ENCODE assay signal across 17 cellular contexts in genomic region chr6:1641391-1641790, GRCh38. TPM values are rescaled to one million over a fixed set of nuclear protein-coding genes. Genes with fewer than 3 reads are reported as not detected.
DNase-seq lines count a peak whose midpoint lies in the region; FAIRE-seq and TF ChIP-seq lines count a peak whose summit lies in the region.
"Had no signal": no experiment of that assay in that cellular context is flagged by ENCODE, and none has a peak within 500 bp of the region (broad histone marks: within the 10 kb centered on the region; RNA-seq: fewer than 3 reads in every experiment).

No MANE protein-coding gene starts in this region.

- no peaks in the 10 kb centered on the region for H3K27me3 ChIP-seq in Caco-2 (replicated peaks; ENCODE audit: control insufficient read depth, insufficient read depth, low read length)
- H3K27me3 ChIP-seq in endodermal cell (ENCODE audit: control insufficient read depth, insufficient read depth, low read length, poor library complexity, severe bottlenecking) = no peaks in the 10 kb centered on the region
- H3K27me3 ChIP-seq: cardiac muscle cell, gastrocnemius medialis had no signal

- FAIRE-seq in GM19239 (lab: Jason Lieb, UNC) = no peak

- CTCF ChIA-PET in Caco-2 (lab: Charles Lee) = interaction anchor here (0.6 to 1.5 kb wide), 2 partner anchors 30 to 855 kb away, joined by 3 to 8 read pairs; no protein-coding TSS in a partner anchor

- POLR2A ChIA-PET in Caco-2 (lab: Charles Lee) = interaction anchor here (0.5 to 0.8 kb wide), 2 partner anchors 9 to 30 kb away, joined by 3 to 4 read pairs; no protein-coding TSS in a partner anchor

- peak overlapping the region; percentile 97 for H3K27ac Mint-ChIP-seq in Caco-2 (ENCODE audit: unreplicated experiment)
- no peak overlapping the region for H3K27ac Mint-ChIP-seq in endodermal cell
- no peak overlapping the region for H3K27ac Mint-ChIP-seq in neural crest cell (ENCODE audit: unreplicated experiment)
- H3K27ac Mint-ChIP-seq: activated naive CD4-positive, alpha-beta T cell treated with anti-CD3 and anti-CD28 coated beads, Interleukin-2, amount 50 U/mL, for 72 hours; effector memory CD8-positive, alpha-beta T cell had no signal

- H3K27me3 Mint-ChIP-seq in Caco-2 (ENCODE audit: insufficient read depth, unreplicated experiment) = no peaks in the 10 kb centered on the region
- H3K27me3 Mint-ChIP-seq in endodermal cell (ENCODE audit: insufficient read depth) = peaks cover 3% of the 10 kb centered on the region
- H3K27me3 Mint-ChIP-seq in neural crest cell (ENCODE audit: low read depth) = no peaks in the 10 kb centered on the region
- H3K27me3 Mint-ChIP-seq: effector memory CD8-positive, alpha-beta T cell had no signal

- BruUV-seq in Caco-2 (replicated peaks; lab: Mats Ljungman, UMichigan) = no TSS peak

- no peak overlapping the region for H3K4me3 ChIP-seq in Caco-2 (ENCODE audit: low read depth, low read length)
- no peak overlapping the region for H3K4me3 ChIP-seq in LNCaP clone FGC (ENCODE audit: low read depth, low read length)
- H3K4me3 ChIP-seq in endodermal cell (ENCODE audit: low read length) = no peak overlapping the region
- H3K4me3 ChIP-seq: cardiac muscle cell, gastrocnemius medialis, prostate gland had no signal

- H3K36me3 ChIP-seq in Caco-2 (ENCODE audit: control insufficient read depth, insufficient read depth, low read length) (no peaks in the 10 kb centered on the region), endodermal cell (ENCODE audit: control insufficient read depth, insufficient read depth, low read length) (no peaks in the 10 kb centered on the region)
- H3K36me3 ChIP-seq: cardiac muscle cell, gastrocnemius medialis, prostate gland had no signal

- H3K27ac ChIP-seq in endodermal cell (ENCODE audit: low read depth, low read length) = no peak overlapping the region
- H3K27ac ChIP-seq: cardiac muscle cell, gastrocnemius medialis, prostate gland had no signal

- H3K4me1 Mint-ChIP-seq in Caco-2 (ENCODE audit: low read depth, unreplicated experiment) (peaks cover 40% of the 10 kb centered on the region), endodermal cell (peaks cover 19% of the 10 kb centered on the region), neural crest cell (no peaks in the 10 kb centered on the region)

- WGBS in endodermal cell (ENCODE audit: insufficient coverage in 1 of 2, insufficient read length in 1 of 2), 2 experiments = 80 to 88% methylated on average over 1 to 11 of the region's 11 CpGs

- DNase-seq in Caco-2 (peak; percentile 93 to 95), LNCaP clone FGC (ENCODE audit: low read depth) (peak; percentile 85), endodermal cell (peak; percentile 79), neural crest cell (ENCODE audit: low read depth, low spot score) (no peak), NCI-H1694 (lab: John Stamatoyannopoulos, UW) (no peak), cerebellar nuclear complex (lab: John Stamatoyannopoulos, UW) (no peak), GM19239 (ENCODE audit: insufficient read length, low spot score) (no peak), SKM-1 (lab: John Stamatoyannopoulos, UW; ENCODE audit: unreplicated experiment) (no peak)
- DNase-seq: activated CD8-positive, alpha-beta memory T cell treated with anti-CD3 and anti-CD28 coated beads, Interleukin-2, amount 50 U/mL, for 48 hours; AML-193; DND-41; effector memory CD8-positive, alpha-beta T cell; gastrocnemius medialis; NCI-H1092 had no signal

- TF ChIP-seq CTCF in Caco-2 (IDR thresholded peaks at IDR 0.05; ENCODE audit: insufficient read depth in 1 of 2, low read depth in 1 of 2, low read length in 1 of 2, severe bottlenecking in 1 of 2, unreplicated experiment in 1 of 2) = peak in 1 of 2 experiments; percentile 17
- no peak for TF ChIP-seq CTCF in LNCaP clone FGC (IDR thresholded peaks at IDR 0.05; ENCODE audit: control insufficient read depth, extremely low read depth, insufficient read depth)
- TF ChIP-seq CTCF in endodermal cell (conservative IDR thresholded peaks at IDR 0.05) = no peak
- no peak for TF ChIP-seq CTCF in neural crest cell (conservative IDR thresholded peaks at IDR 0.05)

- H3K9me3 ChIP-seq in Caco-2 = no peaks in the 10 kb centered on the region
- H3K9me3 ChIP-seq in endodermal cell (ENCODE audit: control insufficient read depth, low read length) = no peaks in the 10 kb centered on the region
- H3K9me3 ChIP-seq: gastrocnemius medialis, prostate gland had no signal

- H3K36me3 Mint-ChIP-seq in Caco-2 (ENCODE audit: insufficient read depth, unreplicated experiment) (peaks cover 9% of the 10 kb centered on the region), endodermal cell (ENCODE audit: low read depth) (no peaks in the 10 kb centered on the region), neural crest cell (ENCODE audit: low read depth) (no peaks in the 10 kb centered on the region)
- H3K36me3 Mint-ChIP-seq: activated naive CD4-positive, alpha-beta T cell treated with anti-CD3 and anti-CD28 coated beads, Interleukin-2, amount 50 U/mL, for 72 hours had no signal

- H3K9ac ChIP-seq in endodermal cell (ENCODE audit: extremely low read depth, low read length, poor library complexity, severe bottlenecking) = no peak overlapping the region

- H3K4me1 ChIP-seq in Caco-2 = peaks cover 32% of the 10 kb centered on the region
- H3K4me1 ChIP-seq in endodermal cell (ENCODE audit: control insufficient read depth, insufficient read depth, low read length) = peaks cover 3% of the 10 kb centered on the region
- H3K4me1 ChIP-seq: gastrocnemius medialis, prostate gland had no signal

- peak overlapping the region; percentile 66 for H3K4me3 Mint-ChIP-seq in Caco-2 (ENCODE audit: unreplicated experiment)
- no peak overlapping the region for H3K4me3 Mint-ChIP-seq in endodermal cell
- peak overlapping the region; percentile 40 for H3K4me3 Mint-ChIP-seq in neural crest cell
- H3K4me3 Mint-ChIP-seq: effector memory CD8-positive, alpha-beta T cell had no signal

- H3K9me3 Mint-ChIP-seq in Caco-2 (ENCODE audit: unreplicated experiment) = no peaks in the 10 kb centered on the region
- H3K9me3 Mint-ChIP-seq in endodermal cell = no peaks in the 10 kb centered on the region
- H3K9me3 Mint-ChIP-seq in neural crest cell = no peaks in the 10 kb centered on the region
- H3K9me3 Mint-ChIP-seq: activated naive CD4-positive, alpha-beta T cell treated with anti-CD3 and anti-CD28 coated beads, Interleukin-2, amount 50 U/mL, for 72 hours; effector memory CD8-positive, alpha-beta T cell had no signal

- intact Hi-C loops in Caco-2 (cut with micrococcal nuclease; ENCODE audit: unreplicated experiment) = loop anchor here (2.0 kb wide), 1 partner anchor 29 kb away; no protein-coding TSS in a partner anchor

RNA-seq across cellular contexts. Expression of gene FOXC1, which starts 31.7 kb away (rescaled TPM):
- total RNA-seq in Caco-2 (2022) = 6.8 and 7.1 TPM in 2 replicates
- total RNA-seq in endodermal cell = 10 to 100 TPM in 1 of 2 donors, 1 to 10 TPM in 1; 7.1 to 10.1 TPM
- polyA plus RNA-seq in endodermal cell (2013, experiment 1 of 2) = 2.5 TPM
- 2.4 TPM for polyA plus RNA-seq in endodermal cell (2013, experiment 2 of 2)
- total RNA-seq in neural crest cell = 1.7 and 1.8 TPM in 2 replicates

Comparison
In these comparisons a context has a peak if more than half of its experiments do, and no peak if none do; other contexts are left out.
1. DNase-seq: peak in Caco-2 (2 of 2), LNCaP clone FGC (single experiment) and endodermal cell (single experiment); none in neural crest cell (single experiment), NCI-H1694 (single experiment), cerebellar nuclear complex (0 of 2), GM19239 (single experiment) and SKM-1 (single experiment).